ENCODE assay signal across 1 cellular context in genomic region chr1:210532223-210532598, GRCh38.
TF ChIP-seq lines count a peak whose summit lies in the region.

No MANE protein-coding gene starts in this region.

TF ChIP-seq in SK-N-SH, 30 proteins besides CTCF, POLR2A, EP300 and RAD21 (continued from another document):
- TF ChIP-seq RFX5 (IDR thresholded peaks at IDR 0.05; ENCODE audit: low read length) (no peak), CHD2 (IDR thresholded peaks at IDR 0.05; ENCODE audit: low read length, partially characterized antibody) (peak; percentile 6), IRF3 (IDR thresholded peaks at IDR 0.05; ENCODE audit: low read depth, low read length) (no peak), USF2 (IDR thresholded peaks at IDR 0.05; ENCODE audit: borderline replicate concordance, low read depth, low read length) (no peak), MXI1 (IDR thresholded peaks at IDR 0.05; ENCODE audit: low read depth, low read length) (no peak), YY1 (IDR thresholded peaks at IDR 0.05; ENCODE audit: low read depth) (no peak), USF1 (IDR thresholded peaks at IDR 0.05; ENCODE audit: borderline replicate concordance, low read depth) (no peak), SIN3A (IDR thresholded peaks at IDR 0.05; ENCODE audit: borderline replicate concordance, low read depth, low read length) (no peak), REST (IDR thresholded peaks at IDR 0.05; ENCODE audit: low read depth, low read length) (no peak), PBX3 (IDR thresholded peaks at IDR 0.05) (no peak), MAX (IDR thresholded peaks at IDR 0.05; ENCODE audit: low read depth) (no peak)
